ENCODE assay signal across 8 cellular contexts in genomic region chr14:77459072-77459723, GRCh38. TPM values are rescaled to one million over a fixed set of nuclear protein-coding genes. Genes with fewer than 3 reads are reported as not detected.
DNase-seq lines count a peak whose midpoint lies in the region; ATAC-seq and TF ChIP-seq lines count a peak whose summit lies in the region.

No MANE protein-coding gene starts in this region.

- CTCF ChIA-PET in AG04450 (lab: Charles Lee) = interaction anchor here (0.5 to 4.6 kb wide), 40 partner anchors 8 to 648 kb away, joined by 3 to 84 read pairs (median 4); partner anchors contain the start of genes ALKBH1 and SLIRP

- no peak for ATAC-seq in stimulated activated effector memory CD8-positive, alpha-beta T cell treated with anti-CD3 and anti-CD28 coated beads, Interleukin-12 subunit alpha, Interleukin-12 subunit beta, amount 100 ng/mL, for 72 hours
- ATAC-seq in HG03045 (IDR thresholded peaks at IDR 0.05; ENCODE audit: unreplicated experiment) = no peak

- DNase-seq in AG04450 (ENCODE audit: low read depth, low spot score) = peak; percentile 55
- DNase-seq in GM13976 (ENCODE audit: low spot score) = peak; percentile 69
- peak; percentile 59 to 83 for DNase-seq in NCI-H526 (lab: John Stamatoyannopoulos, UW)
- peak; percentile 20 to 23 for DNase-seq in activated CD8-positive, alpha-beta memory T cell treated with anti-CD3 and anti-CD28 coated beads for 1 hour (ENCODE audit: extremely low read depth in 1 of 2, low read depth in 1 of 2)
- DNase-seq in stimulated activated effector memory CD8-positive, alpha-beta T cell treated with anti-CD3 and anti-CD28 coated beads, Interleukin-12 subunit alpha, Interleukin-12 subunit beta, amount 100 ng/mL, for 72 hours (ENCODE audit: low spot score in 2 of 2) = peak; percentile 50 to 79

- peaks cover 4% of the 10 kb centered on the region; the same call in 1 of the 2 replicates for H3K9me3 ChIP-seq in AG04450 (ENCODE audit: control insufficient read depth, insufficient read depth, low read length)
- no peaks in the 10 kb centered on the region for H3K9me3 ChIP-seq in endocrine pancreas (ENCODE audit: control insufficient read depth, low read length)
- H3K9me3 ChIP-seq in muscle layer of duodenum (ENCODE audit: control insufficient read depth in 1 of 2, low read length in 2 of 2) = no peaks in the 10 kb centered on the region

- H3K4me1 ChIP-seq in endocrine pancreas (ENCODE audit: control insufficient read depth, insufficient read depth, low read length) (peaks cover 14% of the 10 kb centered on the region), muscle layer of duodenum (ENCODE audit: control insufficient read depth in 1 of 2, insufficient read depth in 2 of 2, low read length in 2 of 2) (peaks cover 20 to 26% of the 10 kb centered on the region in 2 donors)

- peak overlapping the region; percentile 100 for H3K27ac Mint-ChIP-seq in stimulated activated effector memory CD8-positive, alpha-beta T cell treated with anti-CD3 and anti-CD28 coated beads, Interleukin-12 subunit alpha, Interleukin-12 subunit beta, amount 100 ng/mL, for 72 hours

- peaks cover 32% of the 10 kb centered on the region for H3K4me1 Mint-ChIP-seq in stimulated activated effector memory CD8-positive, alpha-beta T cell treated with anti-CD3 and anti-CD28 coated beads, Interleukin-12 subunit alpha, Interleukin-12 subunit beta, amount 100 ng/mL, for 72 hours

- peak overlapping the region; percentile 100 for H3K4me3 Mint-ChIP-seq in stimulated activated effector memory CD8-positive, alpha-beta T cell treated with anti-CD3 and anti-CD28 coated beads, Interleukin-12 subunit alpha, Interleukin-12 subunit beta, amount 100 ng/mL, for 72 hours

- H3K27ac ChIP-seq in AG04450 (ENCODE audit: low read depth, low read length) (no peak overlapping the region), muscle layer of duodenum (ENCODE audit: low read length) (peak overlapping the region; percentile 95)

- peaks cover 74% of the 10 kb centered on the region for H3K36me3 Mint-ChIP-seq in stimulated activated effector memory CD8-positive, alpha-beta T cell treated with anti-CD3 and anti-CD28 coated beads, Interleukin-12 subunit alpha, Interleukin-12 subunit beta, amount 100 ng/mL, for 72 hours

- peak overlapping the region; percentile 34 for H3K9ac ChIP-seq in endocrine pancreas (ENCODE audit: control insufficient read depth, insufficient read depth, low read length)

- no peaks in the 10 kb centered on the region for H3K27me3 ChIP-seq in AG04450 (ENCODE audit: control insufficient read depth, insufficient read depth, low read length)
- H3K27me3 ChIP-seq in endocrine pancreas (ENCODE audit: control insufficient read depth, insufficient read depth, low read length) = no peaks in the 10 kb centered on the region
- no peaks in the 10 kb centered on the region for H3K27me3 ChIP-seq in muscle layer of duodenum (ENCODE audit: low read depth, low read length)

- TF ChIP-seq CTCF in AG04450 (IDR thresholded peaks at IDR 0.05; ENCODE audit: low read depth, low read length) = peak; percentile 80
- TF ChIP-seq CTCF in GM13976 (IDR thresholded peaks at IDR 0.05; ENCODE audit: borderline replicate concordance, control extremely low read depth, extremely low read depth, insufficient read depth, missing control alignments) = peak; percentile 73

- POLR2A ChIA-PET in AG04450 (lab: Yijun Ruan, JAX) = no interaction called here

- peak overlapping the region; percentile 99 for H3K4me3 ChIP-seq in AG04450 (ENCODE audit: low read depth, low read length)
- peak overlapping the region; percentile 91 for H3K4me3 ChIP-seq in endocrine pancreas (ENCODE audit: control insufficient read depth, insufficient read depth, low read length)
- peak overlapping the region; percentile 97 for H3K4me3 ChIP-seq in muscle layer of duodenum (ENCODE audit: low read depth in 1 of 2, low read length in 2 of 2)

- peaks cover 7% of the 10 kb centered on the region for H3K36me3 ChIP-seq in endocrine pancreas (ENCODE audit: control insufficient read depth, insufficient read depth, low read length)
- peaks cover 35 to 45% of the 10 kb centered on the region in 2 donors for H3K36me3 ChIP-seq in muscle layer of duodenum (ENCODE audit: control insufficient read depth in 1 of 2, insufficient read depth in 2 of 2, low read length in 2 of 2)

- no peaks in the 10 kb centered on the region for H3K9me3 Mint-ChIP-seq in stimulated activated effector memory CD8-positive, alpha-beta T cell treated with anti-CD3 and anti-CD28 coated beads, Interleukin-12 subunit alpha, Interleukin-12 subunit beta, amount 100 ng/mL, for 72 hours

- in situ Hi-C loops in GM13976 (cut with MboI; ENCODE audit: low sequenced_read_pairs, unreplicated experiment) = loop anchor here (25.0 kb wide), 1 partner anchor 353 kb away; the partner anchor contains the start of gene ADCK1

RNA-seq across cellular contexts. Expression of gene AHSA1, which starts 1.3 kb away (rescaled TPM):
- 121 and 145 TPM in 2 replicates for polyA plus RNA-seq in AG04450 (2011; rRNA removed)
- 91.3 and 94.1 TPM in 2 replicates for polyA minus RNA-seq in AG04450 (2011; rRNA and poly(A)+ RNA removed)

RNA-seq across cellular contexts. Expression of gene VIPAS39, which starts 1.8 kb away (rescaled TPM):
- polyA plus RNA-seq in AG04450 (2011; rRNA removed) = 35.1 and 42.2 TPM in 2 replicates
- 34.7 and 35.5 TPM in 2 replicates for polyA minus RNA-seq in AG04450 (2011; rRNA and poly(A)+ RNA removed)

RNA-seq across cellular contexts. Expression of gene NOXRED1, which starts 35.9 kb away (rescaled TPM):
- polyA plus RNA-seq in AG04450 (2011; rRNA removed) = 0.10 and 0.16 TPM in 2 replicates
- polyA minus RNA-seq in AG04450 (2011; rRNA and poly(A)+ RNA removed) = 0.23 and 0.35 TPM in 2 replicates

RNA-seq across cellular contexts. Expression of gene ISM2, which starts 39.4 kb away (rescaled TPM):
- not detected in 2 replicates for polyA plus RNA-seq in AG04450 (2011; rRNA removed)
- not detected in 2 replicates for polyA minus RNA-seq in AG04450 (2011; rRNA and poly(A)+ RNA removed)
